Comparison of ENCODE assay signal across 25 cellular contexts in genomic region chr14:54501423-54501822, GRCh38.
"Had no signal": no experiment of that assay in that cellular context is flagged by ENCODE, and none has a peak within 500 bp of the region (broad histone marks: within the 10 kb centered on the region; RNA-seq: fewer than 3 reads in every experiment).

No MANE protein-coding gene starts in this region.

- H3K9me3 Mint-ChIP-seq: immature natural killer cell; natural killer cell; stimulated activated memory B cell treated with anti-CD40 and anti-IgM and Interleukin-4, amounts not matched to agents 10 μg/mL and 1 μg/mL and 100 μg/mL, for 72 hours had no signal

- H3K36me3 Mint-ChIP-seq: immature natural killer cell; natural killer cell; stimulated activated memory B cell treated with anti-CD40 and anti-IgM and Interleukin-4, amounts not matched to agents 10 μg/mL and 1 μg/mL and 100 μg/mL, for 72 hours had no signal

- H3K27ac Mint-ChIP-seq: immature natural killer cell; natural killer cell; stimulated activated memory B cell treated with anti-CD40 and anti-IgM and Interleukin-4, amounts not matched to agents 10 μg/mL and 1 μg/mL and 100 μg/mL, for 72 hours had no signal

- H3K36me3 ChIP-seq: ovary, spleen, thoracic aorta, tibial nerve, upper lobe of left lung, uterus had no signal

- H3K4me3 Mint-ChIP-seq: immature natural killer cell; natural killer cell; stimulated activated memory B cell treated with anti-CD40 and anti-IgM and Interleukin-4, amounts not matched to agents 10 μg/mL and 1 μg/mL and 100 μg/mL, for 72 hours had no signal

- DNase-seq: cortex of kidney; dorsolateral prefrontal cortex; effector CD4-positive, alpha-beta T cell; hypothalamus; immature natural killer cell; islet precursor cell; kidney glomerular epithelial cell; mesendoderm; natural killer cell; occipital lobe; ovary; posterior cingulate gyrus; psoas muscle; right cardiac atrium; spleen; stimulated activated CD4-positive, alpha-beta T cell treated with anti-CD3 and anti-CD28 coated beads, Interleukin-4, amount 100 ng/mL, for 4 hours; stimulated activated naive CD8-positive, alpha-beta T cell treated with anti-CD3 and anti-CD28 coated beads, Interleukin-15, Interleukin-2, amounts not matched to agents 100 U/mL and 50 U/mL, for 24 hours; substantia nigra; upper lobe of left lung; uterus had no signal

- H3K4me1 ChIP-seq: psoas muscle, upper lobe of left lung, uterus had no signal

- H3K4me3 ChIP-seq: dorsolateral prefrontal cortex, ovary, psoas muscle, skin epidermis, spleen, thoracic aorta, tibial nerve, upper lobe of left lung, uterus had no signal

- H3K27me3 ChIP-seq: dorsolateral prefrontal cortex, ovary, spleen, tibial nerve, upper lobe of left lung, uterus had no signal

- FAIRE-seq: frontal cortex had no signal

- H3K4me1 Mint-ChIP-seq: immature natural killer cell; natural killer cell; stimulated activated memory B cell treated with anti-CD40 and anti-IgM and Interleukin-4, amounts not matched to agents 10 μg/mL and 1 μg/mL and 100 μg/mL, for 72 hours had no signal

- ATAC-seq: psoas muscle; right cardiac atrium; stimulated activated memory B cell treated with anti-CD40 and anti-IgM and Interleukin-4, amounts not matched to agents 10 μg/mL and 1 μg/mL and 100 μg/mL, for 72 hours; stimulated activated naive CD8-positive, alpha-beta T cell treated with anti-CD3 and anti-CD28 coated beads, Interleukin-15, Interleukin-2, amounts not matched to agents 100 U/mL and 50 U/mL, for 24 hours had no signal

- H3K27ac ChIP-seq: dorsolateral prefrontal cortex, ovary, psoas muscle, skin epidermis, spleen, thoracic aorta, tibial nerve, upper lobe of left lung, uterus had no signal

- H3K9me3 ChIP-seq: ovary, psoas muscle, spleen, thoracic aorta, tibial nerve, upper lobe of left lung, uterus had no signal
